Comparison of ENCODE assay signal across 1 cellular context in genomic region chr11:46387919-46388618, GRCh38.
A peak's percentile ranks its signal among the peaks of the same experiment; 100 is the strongest.
TF ChIP-seq lines count a peak whose summit lies in the region.

No MANE protein-coding gene starts in this region.

TF ChIP-seq in HepG2, 621 proteins besides CTCF, POLR2A, EP300 and RAD21 (continued from another document):
- 0 out of 2 replicates have a peak, but pooled peaks have one; percentile 28 for TF ChIP-seq ZNF609 (CRISPR knock-in tag; IDR thresholded peaks at IDR 0.05; ENCODE audit: borderline replicate concordance)
- no peak for TF ChIP-seq FOSL1 (CRISPR knock-in tag; IDR thresholded peaks at IDR 0.05; ENCODE audit: borderline replicate concordance)
- no peak for TF ChIP-seq ZNF251 (CRISPR knock-in tag; IDR thresholded peaks at IDR 0.05)
- TF ChIP-seq GFI1 (CRISPR knock-in tag; IDR thresholded peaks at IDR 0.05; ENCODE audit: borderline replicate concordance): no peak
- TF ChIP-seq PHF20 (CRISPR knock-in tag; IDR thresholded peaks at IDR 0.05): no peak
- no peak for TF ChIP-seq STAG1 (CRISPR knock-in tag; IDR thresholded peaks at IDR 0.05)
- TF ChIP-seq MZF1 (CRISPR knock-in tag; IDR thresholded peaks at IDR 0.05; ENCODE audit: borderline replicate concordance): no peak
- TF ChIP-seq ZNF883 (CRISPR knock-in tag; IDR thresholded peaks at IDR 0.05; ENCODE audit: not compliant biosample characterization): peak; percentile 35
- no peak for TF ChIP-seq SOX6 (IDR thresholded peaks at IDR 0.05)
- peak; percentile 1; the same call in 1 of the 2 replicates for TF ChIP-seq SOX6 (CRISPR knock-in tag; IDR thresholded peaks at IDR 0.05)
- peak; percentile 57; the same call in 1 of the 2 replicates for TF ChIP-seq ZNF800 (CRISPR knock-in tag; IDR thresholded peaks at IDR 0.05)
- TF ChIP-seq THRA (CRISPR knock-in tag; IDR thresholded peaks at IDR 0.05; ENCODE audit: borderline replicate concordance): no peak
- TF ChIP-seq ZNF333 (CRISPR knock-in tag; IDR thresholded peaks at IDR 0.05; ENCODE audit: borderline replicate concordance): no peak
- no peak for TF ChIP-seq ZNF230 (CRISPR knock-in tag; IDR thresholded peaks at IDR 0.05)
- TF ChIP-seq SRY (CRISPR knock-in tag; IDR thresholded peaks at IDR 0.05): peak; percentile 40; the same call in 1 of the 2 replicates
- 0 out of 2 replicates have a peak, but pooled peaks have one; percentile 24 for TF ChIP-seq ZNF768 (CRISPR knock-in tag; IDR thresholded peaks at IDR 0.05)
- no peak for TF ChIP-seq HHEX (CRISPR knock-in tag; IDR thresholded peaks at IDR 0.05)
- no peak for TF ChIP-seq ATM (IDR thresholded peaks at IDR 0.05; ENCODE audit: borderline replicate concordance)
